Comparison of ENCODE assay signal across 12 cellular contexts in genomic region chr22:29314074-29314473, GRCh38. TPM values are rescaled to one million over a fixed set of nuclear protein-coding genes. Genes with fewer than 3 reads are reported as not detected.
DNase-seq lines count a peak whose midpoint lies in the region; FAIRE-seq and TF ChIP-seq lines count a peak whose summit lies in the region.
"Had no signal": no experiment of that assay in that cellular context is flagged by ENCODE, and none has a peak within 500 bp of the region (broad histone marks: within the 10 kb centered on the region; RNA-seq: fewer than 3 reads in every experiment).

No MANE protein-coding gene starts in this region.

- FAIRE-seq in urothelium cell line (lab: Jason Lieb, UNC) = no peak

- peak overlapping the region; percentile 16 for H3K4me3 Mint-ChIP-seq in activated CD4-positive, alpha-beta T cell treated with anti-CD3 and anti-CD28 coated beads, Interleukin-2, amount 10 ng/mL, durations not matched to agents 7 days and 5 days

- no peaks in the 10 kb centered on the region for H3K36me3 ChIP-seq in rectal smooth muscle tissue (ENCODE audit: control insufficient read depth, insufficient read depth, low read length)

- no peak for TF ChIP-seq CTCF in coronary artery (IDR thresholded peaks at IDR 0.05)

- no peak for DNase-seq in activated CD4-positive, alpha-beta T cell treated with anti-CD3 and anti-CD28 coated beads, Interleukin-2, amount 10 ng/mL, durations not matched to agents 7 days and 5 days
- DNase-seq in activated CD4-positive, alpha-beta T cell treated with anti-CD3 and anti-CD28 coated beads for 1 hour = no peak
- DNase-seq in NCI-H1105 (lab: John Stamatoyannopoulos, UW) (peak; percentile 12), coronary artery (ENCODE audit: low spot score) (no peak), A172 (ENCODE audit: low spot score) (no peak), urothelium cell line (ENCODE audit: low spot score) (no peak), NCI-H187 (lab: John Stamatoyannopoulos, UW) (no peak)
- DNase-seq: activated effector memory CD4-positive, alpha-beta T cell treated with Interleukin-2 at 50 U/mL for 16 hours; AML-193; NCI-H1417 treated with DMSO at 0.1 percent for 48 hours; stimulated activated naive CD4-positive, alpha-beta T cell had no signal

- H3K4me3 ChIP-seq in coronary artery (peak overlapping the region; percentile 67), rectal smooth muscle tissue (ENCODE audit: low read length) (peak overlapping the region; percentile 37)

- H3K4me1 ChIP-seq in rectal smooth muscle tissue (ENCODE audit: control insufficient read depth, insufficient read depth, low read length) = peaks cover 29% of the 10 kb centered on the region

- H3K9me3 Mint-ChIP-seq in activated CD4-positive, alpha-beta T cell treated with anti-CD3 and anti-CD28 coated beads, Interleukin-2, amount 10 ng/mL, durations not matched to agents 7 days and 5 days = no peaks in the 10 kb centered on the region

- H3K27me3 Mint-ChIP-seq in activated CD4-positive, alpha-beta T cell treated with anti-CD3 and anti-CD28 coated beads, Interleukin-2, amount 10 ng/mL, durations not matched to agents 7 days and 5 days = peaks cover 45% of the 10 kb centered on the region

- peaks cover 2% of the 10 kb centered on the region for H3K36me3 Mint-ChIP-seq in activated CD4-positive, alpha-beta T cell treated with anti-CD3 and anti-CD28 coated beads, Interleukin-2, amount 10 ng/mL, durations not matched to agents 7 days and 5 days (ENCODE audit: low read depth)

- peaks cover 21% of the 10 kb centered on the region for H3K4me1 Mint-ChIP-seq in activated CD4-positive, alpha-beta T cell treated with anti-CD3 and anti-CD28 coated beads, Interleukin-2, amount 10 ng/mL, durations not matched to agents 7 days and 5 days

- POLR2A ChIA-PET in activated CD4-positive, alpha-beta T cell treated with anti-CD3 and anti-CD28 coated beads, Interleukin-2, amount 10 ng/mL, durations not matched to agents 7 days and 5 days (lab: Charles Lee) = no interaction called here

- CTCF ChIA-PET in activated CD4-positive, alpha-beta T cell treated with anti-CD3 and anti-CD28 coated beads, Interleukin-2, amount 10 ng/mL, durations not matched to agents 7 days and 5 days (lab: Charles Lee) = interaction anchor here (2.2 to 3.8 kb wide), 2 partner anchors 11 to 50 kb away, joined by 7 to 24 read pairs; no protein-coding TSS in a partner anchor

- H3K27me3 ChIP-seq in rectal smooth muscle tissue (ENCODE audit: control insufficient read depth, insufficient read depth, low read length) = peaks cover 29% of the 10 kb centered on the region

- no peak overlapping the region for H3K9ac ChIP-seq in rectal smooth muscle tissue (ENCODE audit: low read length)

- H3K27ac Mint-ChIP-seq in activated CD4-positive, alpha-beta T cell treated with anti-CD3 and anti-CD28 coated beads, Interleukin-2, amount 10 ng/mL, durations not matched to agents 7 days and 5 days = no peak overlapping the region

- H3K27ac ChIP-seq in coronary artery (no peak overlapping the region), rectal smooth muscle tissue (ENCODE audit: low read depth, low read length) (no peak overlapping the region)

RNA-seq across cellular contexts. Expression of gene RASL10A, which starts 1.4 kb away (rescaled TPM):
- under 1 TPM; 0.37 to 0.92 TPM for total RNA-seq in activated CD4-positive, alpha-beta T cell treated with anti-CD3 and anti-CD28 coated beads, Interleukin-2, amount 10 ng/mL, durations not matched to agents 7 days and 5 days
- total RNA-seq in A172 (2014; rRNA removed; shearing (Covaris generic)) = not detected in 2 replicates

RNA-seq across cellular contexts. Expression of gene GAS2L1, which starts 7.6 kb away (rescaled TPM):
- 1 to 10 TPM; 4.7 to 5.1 TPM for total RNA-seq in activated CD4-positive, alpha-beta T cell treated with anti-CD3 and anti-CD28 coated beads, Interleukin-2, amount 10 ng/mL, durations not matched to agents 7 days and 5 days
- 27.5 and 32.1 TPM in 2 replicates for total RNA-seq in A172 (2014; rRNA removed; shearing (Covaris generic))

RNA-seq across cellular contexts. Expression of gene EWSR1, which starts 46.0 kb away (rescaled TPM):
- 100 to 1,000 TPM; 329 to 400 TPM for total RNA-seq in activated CD4-positive, alpha-beta T cell treated with anti-CD3 and anti-CD28 coated beads, Interleukin-2, amount 10 ng/mL, durations not matched to agents 7 days and 5 days
- 146 and 168 TPM in 2 replicates for total RNA-seq in A172 (2014; rRNA removed; shearing (Covaris generic))

RNA-seq across cellular contexts. Expression of gene RHBDD3, which starts 46.3 kb away (rescaled TPM):
- total RNA-seq in activated CD4-positive, alpha-beta T cell treated with anti-CD3 and anti-CD28 coated beads, Interleukin-2, amount 10 ng/mL, durations not matched to agents 7 days and 5 days = 10 to 100 TPM; 31.2 to 33.0 TPM
- total RNA-seq in A172 (2014; rRNA removed; shearing (Covaris generic)) = 15.3 and 19.3 TPM in 2 replicates
